34 cellular contexts compared by ENCODE assay signal in genomic region chr4:127609484-127609883, GRCh38. TPM values are rescaled to one million over a fixed set of nuclear protein-coding genes. Genes with fewer than 3 reads are reported as not detected.
"Had no signal": no experiment of that assay in that cellular context is flagged by ENCODE, and none has a peak within 500 bp of the region (broad histone marks: within the 10 kb centered on the region; RNA-seq: fewer than 3 reads in every experiment).

No MANE protein-coding gene starts in this region.

- H3K27me3 ChIP-seq: brain microvascular endothelial cell, Peyer's patch had no signal

- H3K36me3 ChIP-seq: brain microvascular endothelial cell, Peyer's patch, SJSA1, WERI-Rb-1 had no signal

- H3K36me3 Mint-ChIP-seq: activated CD8-positive, alpha-beta memory T cell treated with anti-CD3 and anti-CD28 coated beads, Interleukin-2, amount 10 ng/mL, durations not matched to agents 7 days and 5 days; activated naive CD8-positive, alpha-beta T cell treated with anti-CD3 and anti-CD28 coated beads for 36 hours had no signal

- H3K4me1 Mint-ChIP-seq: activated CD4-positive, alpha-beta memory T cell treated with anti-CD3 and anti-CD28 coated beads, Interleukin-2, amount 10 ng/mL, durations not matched to agents 7 days and 5 days; activated CD8-positive, alpha-beta memory T cell treated with anti-CD3 and anti-CD28 coated beads, Interleukin-2, amount 10 ng/mL, durations not matched to agents 7 days and 5 days; activated naive CD8-positive, alpha-beta T cell treated with anti-CD3 and anti-CD28 coated beads for 36 hours had no signal

- DNase-seq: activated CD4-positive, alpha-beta memory T cell treated with anti-CD3 and anti-CD28 coated beads, Interleukin-2, amount 10 ng/mL, durations not matched to agents 7 days and 5 days; activated CD4-positive, alpha-beta T cell treated with anti-CD3 and anti-CD28 coated beads for 1 hour; activated CD4-positive, alpha-beta T cell treated with anti-CD3 and anti-CD28 coated beads for 48 hours; activated CD4-positive, CD25-positive, alpha-beta regulatory T cell; activated CD8-positive, alpha-beta memory T cell treated with anti-CD3 and anti-CD28 coated beads for 24 hours; activated CD8-positive, alpha-beta memory T cell treated with anti-CD3 and anti-CD28 coated beads, Interleukin-2, amount 10 ng/mL, durations not matched to agents 7 days and 5 days; activated CD8-positive, alpha-beta memory T cell treated with anti-CD3 and anti-CD28 coated beads, Interleukin-2, amount 50 U/mL, for 48 hours; activated effector memory CD4-positive, alpha-beta T cell treated with Interleukin-2 at 50 U/mL for 16 hours; activated naive CD4-positive, alpha-beta T cell treated with anti-CD3 and anti-CD28 coated beads, Interleukin-2, amount 50 U/mL, for 16 hours; activated naive CD8-positive, alpha-beta T cell treated with anti-CD3 and anti-CD28 coated beads for 36 hours; activated T-cell treated with anti-CD3 and anti-CD28 coated beads, Interleukin-2, amount 50 U/mL, for 48 hours; amniotic stem cell; aorta; brain microvascular endothelial cell; central memory CD4-positive, alpha-beta T cell; NCI-H1048; NCI-H1105 treated with DMSO at 0.1 percent for 48 hours; NCI-H1436; NCI-H1694; NCI-H1930; NCI-H2081 treated with DMSO at 0.1 percent for 48 hours; NCI-H226; NCI-H446 treated with DMSO at 0.1 percent for 48 hours; NCI-H524 treated with DMSO at 0.1 percent for 48 hours; PC-3; Peyer's patch; RPMI8226; SHP77 treated with DMSO at 0.1 percent for 48 hours; T-helper 1 cell; T-helper 2 cell; T-helper 9 cell; WERI-Rb-1 had no signal

- H3K4me3 ChIP-seq: Peyer's patch, SJSA1 had no signal

- H3K9me3 ChIP-seq: Peyer's patch, SJSA1 had no signal

- H3K9ac ChIP-seq: KMS-11 had no signal

- H3K4me3 Mint-ChIP-seq: activated CD4-positive, alpha-beta memory T cell treated with anti-CD3 and anti-CD28 coated beads, Interleukin-2, amount 10 ng/mL, durations not matched to agents 7 days and 5 days; activated CD8-positive, alpha-beta memory T cell treated with anti-CD3 and anti-CD28 coated beads, Interleukin-2, amount 10 ng/mL, durations not matched to agents 7 days and 5 days; activated naive CD8-positive, alpha-beta T cell treated with anti-CD3 and anti-CD28 coated beads for 36 hours had no signal

- H3K27ac Mint-ChIP-seq: activated CD4-positive, alpha-beta memory T cell treated with anti-CD3 and anti-CD28 coated beads, Interleukin-2, amount 10 ng/mL, durations not matched to agents 7 days and 5 days; activated CD8-positive, alpha-beta memory T cell treated with anti-CD3 and anti-CD28 coated beads, Interleukin-2, amount 10 ng/mL, durations not matched to agents 7 days and 5 days; activated naive CD8-positive, alpha-beta T cell treated with anti-CD3 and anti-CD28 coated beads for 36 hours had no signal

- H3K4me2 ChIP-seq: KMS-11 had no signal

- H3K27ac ChIP-seq: brain microvascular endothelial cell, KMS-11, Peyer's patch, SJSA1, WERI-Rb-1 had no signal

- H3K4me1 ChIP-seq: Peyer's patch, SJSA1 had no signal

- H3K9me3 Mint-ChIP-seq: activated CD4-positive, alpha-beta memory T cell treated with anti-CD3 and anti-CD28 coated beads, Interleukin-2, amount 10 ng/mL, durations not matched to agents 7 days and 5 days; activated naive CD8-positive, alpha-beta T cell treated with anti-CD3 and anti-CD28 coated beads for 36 hours had no signal

RNA-seq across cellular contexts. Expression of gene INTU, which starts 23.3 kb away (rescaled TPM):
- total RNA-seq: activated CD4-positive, alpha-beta memory T cell treated with anti-CD3 and anti-CD28 coated beads, Interleukin-2, amount 10 ng/mL, durations not matched to agents 7 days and 5 days had no signal
